ENCODE assay signal across 8 cellular contexts in the genomic region with DNA sequence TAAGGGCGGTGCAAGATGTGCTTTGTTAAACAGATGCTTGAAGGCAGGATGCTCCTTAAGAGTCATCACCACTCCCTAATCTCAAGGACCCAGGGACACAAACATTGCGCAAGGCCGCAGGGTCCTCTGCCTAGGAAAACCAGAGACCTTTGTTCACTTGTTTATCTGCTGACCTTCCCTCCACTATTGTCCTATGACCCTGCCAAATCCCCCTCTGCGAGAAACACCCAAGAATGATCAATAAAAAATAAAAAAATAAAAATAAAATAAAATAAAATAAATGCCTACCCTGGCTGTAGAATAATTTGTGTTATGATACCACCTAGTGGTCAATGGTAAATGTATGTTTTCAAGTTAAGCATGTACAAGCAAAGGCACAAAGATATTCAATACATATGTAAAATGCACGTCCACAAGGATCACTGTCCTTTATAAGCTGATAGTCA. TPM values are rescaled to one million over a fixed set of nuclear protein-coding genes. Genes with fewer than 3 reads are reported as not detected.
DNase-seq lines count a peak whose midpoint lies in the region; ATAC-seq, FAIRE-seq and TF ChIP-seq lines count a peak whose summit lies in the region.
"Not testable (repeated sequence)": the region's sequence is repeated elsewhere in the genome, so short reads cannot be mapped to it uniquely, and the experiment has no call there.

No MANE protein-coding gene starts in this region.

- not testable (repeated sequence) for H3K27ac ChIP-seq in pancreas

- H3K27ac Mint-ChIP-seq in WTC11, immature natural killer cell: not testable (repeated sequence)

- H3K27me3 ChIP-seq in pancreas, result not testable (repeated sequence)

- CTCF ChIA-PET in WTC11 (lab: Charles Lee), result not testable (repeated sequence)

- not testable (repeated sequence) for H3K27me3 Mint-ChIP-seq in WTC11 (ENCODE audit: low read depth); immature natural killer cell (ENCODE audit: low read depth in 3 of 3)

- TF ChIP-seq CTCF in WTC11 (IDR thresholded peaks at IDR 0.05), result peak; percentile 41; the same call in 1 of the 2 replicates
- TF ChIP-seq CTCF in pancreas (IDR thresholded peaks at IDR 0.05), result peak in 3 of 4 donors; percentile 29 to 45 (median 37)

- ATAC-seq in WTC11 (peak; percentile 55; the same call in 1 of the 2 replicates), pancreas (peak; percentile 56 to 84 (median 79))

- not testable (repeated sequence) for H3K4me3 Mint-ChIP-seq in WTC11, immature natural killer cell

- H3K4me1 Mint-ChIP-seq in WTC11, immature natural killer cell: not testable (repeated sequence)

- peaks cover 18% of the 10 kb centered on the region for H3K9me3 Mint-ChIP-seq in WTC11
- H3K9me3 Mint-ChIP-seq in immature natural killer cell, result not testable (repeated sequence)

- H3K36me3 Mint-ChIP-seq in WTC11, immature natural killer cell: not testable (repeated sequence)

- intact Hi-C loops in pancreas (cut with DNase I), result loop anchor here in 2 of 3 donors (5.0 kb wide), 2 partner anchors 152 to 157 kb away; no protein-coding TSS in a partner anchor

- 43 to 46% methylated on average over 5 of the region's 5 CpGs for WGBS in pancreas, 2 donors

- FAIRE-seq in A204.1 (lab: Jason Lieb, UNC) (peak; percentile 97), endometrium (lab: Jason Lieb, UNC) (peak; percentile 72), pancreas (lab: Jason Lieb, UNC) (peak; percentile 90)

- H3K4me3 ChIP-seq in Jurkat, Clone E6-1 (ENCODE audit: low read length); pancreas: not testable (repeated sequence)

- H3K9me3 ChIP-seq in pancreas, result not testable (repeated sequence)

- not testable (repeated sequence) for H3K36me3 ChIP-seq in pancreas

- H3K4me1 ChIP-seq in pancreas, result not testable (repeated sequence)

- DNase-seq in GM04504 (ENCODE audit: low read depth) (peak; percentile 17), NCI-H82 (lab: John Stamatoyannopoulos, UW) (peak; percentile 29), immature natural killer cell (peak; percentile 26 to 38 (median 37))
- peak; percentile 51 for DNase-seq in Jurkat, Clone E6-1 (ENCODE audit: low read depth, low spot score)
- not testable (repeated sequence) for DNase-seq in WTC11 (ENCODE audit: low spot score); pancreas

- POLR2A ChIA-PET in WTC11 (lab: Charles Lee), result not testable (repeated sequence)

RNA-seq across cellular contexts. Expression of a gene that starts 20.3 kb away (rescaled TPM):
- polyA plus RNA-seq in Jurkat, Clone E6-1 (2012; ENCODE audit: insufficient read depth, insufficient read length), result 55.4 TPM
- total RNA-seq in WTC11 (2021), result 37.5 to 40.0 TPM (median 38.7 TPM) in 3 replicates
- polyA plus RNA-seq in immature natural killer cell, result 10 to 100 TPM; 23.6 to 36.7 (median 26.6) TPM
- total RNA-seq in pancreas, result 10 to 100 TPM; 12.6 to 23.0 (median 14.4) TPM
- polyA plus RNA-seq in pancreas, result 10 to 100 TPM; 11.1 to 19.7 TPM
